ENCODE assay signal across 24 cellular contexts in genomic region chr14:33809456-33809855, GRCh38.
"Had no signal": no experiment of that assay in that cellular context is flagged by ENCODE, and none has a peak within 500 bp of the region (broad histone marks: within the 10 kb centered on the region; RNA-seq: fewer than 3 reads in every experiment).

No MANE protein-coding gene starts in this region.

- ATAC-seq: effector memory CD8-positive, alpha-beta T cell; gastroesophageal sphincter; left cardiac atrium; right cardiac atrium; stimulated activated naive B cell treated with anti-CD40 and anti-IgM and Interleukin-4, amounts not matched to agents 10 μg/mL and 1 μg/mL and 100 μg/mL, for 72 hours had no signal

- DNase-seq: activated CD4-positive, alpha-beta memory T cell treated with anti-CD3 and anti-CD28 coated beads for 36 hours; activated CD4-positive, alpha-beta T cell treated with anti-CD3 and anti-CD28 coated beads, Interleukin-2, amount 10 ng/mL, durations not matched to agents 24 days and 14 days; activated CD4-positive, CD25-positive, alpha-beta regulatory T cell treated with anti-CD3 and anti-CD28 coated beads, Interleukin-2, amount 50 U/mL, for 72 hours; activated CD8-positive, alpha-beta memory T cell treated with anti-CD3 and anti-CD28 coated beads, Interleukin-2, amount 50 U/mL, for 4 hours; activated gamma-delta T cell; activated naive CD4-positive, alpha-beta T cell treated with anti-CD3 and anti-CD28 coated beads, Interleukin-2, amount 10 ng/mL, durations not matched to agents 7 days and 5 days; activated naive CD8-positive, alpha-beta T cell treated with anti-CD3 and anti-CD28 coated beads, Interleukin-2, amount 10 ng/mL, durations not matched to agents 7 days and 5 days; activated T-cell treated with anti-CD3 and anti-CD28 coated beads, Interleukin-2, amount 50 U/mL, for 1 hour; amniotic stem cell; brain microvascular endothelial cell; cortex of kidney; effector memory CD8-positive, alpha-beta T cell; hippocampal formation; left cardiac atrium; mammary epithelial cell; posterior cingulate gyrus; right cardiac atrium; stimulated activated CD4-positive, alpha-beta T cell treated with anti-CD3 and anti-CD28 coated beads, Interleukin-15, amount 100 ng/mL, for 24 hours; stimulated activated CD4-positive, alpha-beta T cell treated with anti-CD3 and anti-CD28 coated beads, Interleukin-2, amount 100 ng/mL, for 24 hours; stimulated activated naive B cell treated with anti-CD40 and anti-IgM and Interleukin-4, amounts not matched to agents 10 μg/mL and 1 μg/mL and 100 μg/mL, for 72 hours; stomach; thyroid gland; upper lobe of left lung had no signal
